1 cellular context compared by ENCODE assay signal in the genomic region with DNA sequence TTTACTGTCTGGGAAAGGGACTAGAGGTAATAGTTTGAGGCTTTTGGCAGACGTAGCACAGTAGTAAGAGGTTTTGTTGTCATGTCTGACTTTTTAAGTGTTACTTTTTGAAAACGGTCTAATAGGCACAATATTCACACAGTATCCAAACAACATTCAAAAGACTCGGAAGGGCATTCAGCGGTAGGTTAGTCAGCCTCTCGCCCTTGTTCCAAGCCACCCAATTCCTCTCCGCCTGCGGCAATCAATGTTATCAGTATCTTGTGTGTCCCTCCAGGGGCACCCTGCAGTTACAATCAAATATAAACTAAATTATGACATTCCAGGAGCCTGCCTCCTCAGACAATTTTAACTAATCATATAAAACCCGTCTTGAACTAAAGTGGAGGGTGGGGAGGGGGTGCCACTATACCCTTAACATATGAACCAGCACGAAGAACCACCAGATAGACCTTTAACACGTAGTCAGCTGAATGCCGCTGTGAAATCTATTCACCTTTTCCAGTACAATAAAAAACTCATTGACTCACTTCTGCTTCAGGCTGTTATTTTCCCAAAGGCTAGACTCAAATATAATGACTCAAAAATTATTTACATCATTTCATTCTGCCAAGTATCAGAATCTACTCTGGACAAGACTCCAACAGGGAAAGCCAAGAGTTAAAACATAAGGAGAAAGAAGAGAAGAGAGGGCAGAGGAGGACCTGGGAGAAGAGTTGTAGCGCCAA.
TF ChIP-seq lines count a peak whose summit lies in the region.

No MANE protein-coding gene starts in this region.

TF ChIP-seq in K562, 482 proteins besides CTCF, POLR2A, EP300 and RAD21:
- TF ChIP-seq MNT (conservative IDR thresholded peaks at IDR 0.05) (no peak), KAT7 (CRISPR knock-in tag; IDR thresholded peaks at IDR 0.05; ENCODE audit: borderline replicate concordance) (no peak), ZNF23 (CRISPR knock-in tag; IDR thresholded peaks at IDR 0.05) (no peak), SNIP1 (IDR thresholded peaks at IDR 0.05; ENCODE audit: low read depth) (no peak), ELF2 (CRISPR knock-in tag; IDR thresholded peaks at IDR 0.05) (no peak), ADNP (tag; IDR thresholded peaks at IDR 0.05) (no peak), ZC3H8 (IDR thresholded peaks at IDR 0.05) (no peak), ZNF764 (CRISPR knock-in tag; IDR thresholded peaks at IDR 0.05; ENCODE audit: low read depth) (no peak), POLR3A (IDR thresholded peaks at IDR 0.05; ENCODE audit: borderline replicate concordance, extremely low read depth, insufficient read depth, insufficient read length) (no peak), ZNF407 (IDR thresholded peaks at IDR 0.05; ENCODE audit: low read depth) (no peak), ZBTB33 (CRISPR knock-in tag; IDR thresholded peaks at IDR 0.05) (no peak), RFX5 (IDR thresholded peaks at IDR 0.05; ENCODE audit: low read depth, low read length) (no peak), MIER1 (IDR thresholded peaks at IDR 0.05; ENCODE audit: low read depth) (no peak), NFIC (IDR thresholded peaks at IDR 0.05) (no peak), ZNF12 (CRISPR knock-in tag; IDR thresholded peaks at IDR 0.05) (no peak), ZNF778 (CRISPR knock-in tag; IDR thresholded peaks at IDR 0.05) (no peak), RBM25 (IDR thresholded peaks at IDR 0.05; ENCODE audit: low read depth, low read length, severe bottlenecking) (no peak)
- TF ChIP-seq, protein P1, sequence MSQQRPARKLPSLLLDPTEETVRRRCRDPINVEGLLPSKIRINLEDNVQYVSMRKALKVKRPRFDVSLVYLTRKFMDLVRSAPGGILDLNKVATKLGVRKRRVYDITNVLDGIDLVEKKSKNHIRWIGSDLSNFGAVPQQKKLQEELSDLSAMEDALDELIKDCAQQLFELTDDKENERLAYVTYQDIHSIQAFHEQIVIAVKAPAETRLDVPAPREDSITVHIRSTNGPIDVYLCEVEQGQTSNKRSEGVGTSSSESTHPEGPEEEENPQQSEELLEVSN (IDR thresholded peaks at IDR 0.05; ENCODE audit: borderline replicate concordance in 1 of 2, extremely low read depth in 1 of 2, insufficient read depth in 1 of 2, insufficient read length in 1 of 2, low read depth in 1 of 2, low read length in 1 of 2, poor library complexity in 1 of 2, severe bottlenecking in 1 of 2) = no peak
- TF ChIP-seq, protein P2, sequence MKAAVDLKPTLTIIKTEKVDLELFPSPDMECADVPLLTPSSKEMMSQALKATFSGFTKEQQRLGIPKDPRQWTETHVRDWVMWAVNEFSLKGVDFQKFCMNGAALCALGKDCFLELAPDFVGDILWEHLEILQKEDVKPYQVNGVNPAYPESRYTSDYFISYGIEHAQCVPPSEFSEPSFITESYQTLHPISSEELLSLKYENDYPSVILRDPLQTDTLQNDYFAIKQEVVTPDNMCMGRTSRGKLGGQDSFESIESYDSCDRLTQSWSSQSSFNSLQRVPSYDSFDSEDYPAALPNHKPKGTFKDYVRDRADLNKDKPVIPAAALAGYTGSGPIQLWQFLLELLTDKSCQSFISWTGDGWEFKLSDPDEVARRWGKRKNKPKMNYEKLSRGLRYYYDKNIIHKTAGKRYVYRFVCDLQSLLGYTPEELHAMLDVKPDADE (conservative IDR thresholded peaks at IDR 0.05; ENCODE audit: control insufficient read depth, low read depth, low read length) = no peak
- TF ChIP-seq, protein P3, sequence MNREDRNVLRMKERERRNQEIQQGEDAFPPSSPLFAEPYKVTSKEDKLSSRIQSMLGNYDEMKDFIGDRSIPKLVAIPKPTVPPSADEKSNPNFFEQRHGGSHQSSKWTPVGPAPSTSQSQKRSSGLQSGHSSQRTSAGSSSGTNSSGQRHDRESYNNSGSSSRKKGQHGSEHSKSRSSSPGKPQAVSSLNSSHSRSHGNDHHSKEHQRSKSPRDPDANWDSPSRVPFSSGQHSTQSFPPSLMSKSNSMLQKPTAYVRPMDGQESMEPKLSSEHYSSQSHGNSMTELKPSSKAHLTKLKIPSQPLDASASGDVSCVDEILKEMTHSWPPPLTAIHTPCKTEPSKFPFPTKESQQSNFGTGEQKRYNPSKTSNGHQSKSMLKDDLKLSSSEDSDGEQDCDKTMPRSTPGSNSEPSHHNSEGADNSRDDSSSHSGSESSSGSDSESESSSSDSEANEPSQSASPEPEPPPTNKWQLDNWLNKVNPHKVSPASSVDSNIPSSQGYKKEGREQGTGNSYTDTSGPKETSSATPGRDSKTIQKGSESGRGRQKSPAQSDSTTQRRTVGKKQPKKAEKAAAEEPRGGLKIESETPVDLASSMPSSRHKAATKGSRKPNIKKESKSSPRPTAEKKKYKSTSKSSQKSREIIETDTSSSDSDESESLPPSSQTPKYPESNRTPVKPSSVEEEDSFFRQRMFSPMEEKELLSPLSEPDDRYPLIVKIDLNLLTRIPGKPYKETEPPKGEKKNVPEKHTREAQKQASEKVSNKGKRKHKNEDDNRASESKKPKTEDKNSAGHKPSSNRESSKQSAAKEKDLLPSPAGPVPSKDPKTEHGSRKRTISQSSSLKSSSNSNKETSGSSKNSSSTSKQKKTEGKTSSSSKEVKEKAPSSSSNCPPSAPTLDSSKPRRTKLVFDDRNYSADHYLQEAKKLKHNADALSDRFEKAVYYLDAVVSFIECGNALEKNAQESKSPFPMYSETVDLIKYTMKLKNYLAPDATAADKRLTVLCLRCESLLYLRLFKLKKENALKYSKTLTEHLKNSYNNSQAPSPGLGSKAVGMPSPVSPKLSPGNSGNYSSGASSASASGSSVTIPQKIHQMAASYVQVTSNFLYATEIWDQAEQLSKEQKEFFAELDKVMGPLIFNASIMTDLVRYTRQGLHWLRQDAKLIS (CRISPR knock-in tag; IDR thresholded peaks at IDR 0.05) = no peak
